ENCODE assay signal across 13 cellular contexts in genomic region chr1:42692461-42692860, GRCh38. TPM values are rescaled to one million over a fixed set of nuclear protein-coding genes. Genes with fewer than 3 reads are reported as not detected.
A peak's percentile ranks its signal among the peaks of the same experiment; 100 is the strongest.
DNase-seq lines count a peak whose midpoint lies in the region; ATAC-seq and TF ChIP-seq lines count a peak whose summit lies in the region.
"Had no signal": no experiment of that assay in that cellular context is flagged by ENCODE, and none has a peak within 500 bp of the region (broad histone marks: within the 10 kb centered on the region; RNA-seq: fewer than 3 reads in every experiment).

No MANE protein-coding gene starts in this region.

- H3K9me3 ChIP-seq in PC-9 (ENCODE audit: insufficient read depth, low read depth) (no peaks in the 10 kb centered on the region), gastrocnemius medialis (no peaks in the 10 kb centered on the region)

- peaks cover 54% of the 10 kb centered on the region for H3K36me3 Mint-ChIP-seq in HFFc6 (ENCODE audit: low read depth)
- no peaks in the 10 kb centered on the region for H3K36me3 Mint-ChIP-seq in glutamatergic neuron (ENCODE audit: unreplicated experiment)
- peaks cover 42% of the 10 kb centered on the region for H3K36me3 Mint-ChIP-seq in osteocyte (ENCODE audit: unreplicated experiment)

- H3K4me3 Mint-ChIP-seq in HFFc6 (no peak overlapping the region), glutamatergic neuron (ENCODE audit: unreplicated experiment) (peak overlapping the region; percentile 50), osteocyte (ENCODE audit: unreplicated experiment) (no peak overlapping the region)
- H3K4me3 Mint-ChIP-seq: natural killer cell treated with Interleukin-12 subunit alpha and Interleukin-12 subunit beta and Interleukin-15 and Interleukin-18, amount 100 ng/mL, for 72 hours had no signal

- H3K4me3 ChIP-seq in PC-9, result peak overlapping the region; percentile 26; the same call in 1 of the 2 replicates
- H3K4me3 ChIP-seq in gastrocnemius medialis, result no peak overlapping the region
- H3K4me3 ChIP-seq: SK-N-MC had no signal

- peaks cover 98% of the 10 kb centered on the region for H4K20me1 ChIP-seq in PC-9 (ENCODE audit: insufficient read depth)

- H3K4me1 ChIP-seq in PC-9 (replicated peaks; ENCODE audit: insufficient read depth), result peaks cover 56% of the 10 kb centered on the region
- peaks cover 45 to 54% of the 10 kb centered on the region in 2 donors for H3K4me1 ChIP-seq in gastrocnemius medialis

- peak overlapping the region; percentile 72 for H3K4me2 ChIP-seq in PC-9

- H3F3A ChIP-seq in PC-9 (ENCODE audit: insufficient read depth, low read depth), result peaks cover 26% of the 10 kb centered on the region

- H3K27ac ChIP-seq in PC-9 (peak overlapping the region; percentile 56), gastrocnemius medialis (no peak overlapping the region)
- H3K27ac ChIP-seq: SK-N-MC had no signal

- BruUV-seq in PC-9 (replicated peaks; lab: Mats Ljungman, UMichigan), result no TSS peak

- no peaks in the 10 kb centered on the region for H3K9me2 ChIP-seq in PC-9 (ENCODE audit: insufficient read depth)

- H3K27me3 ChIP-seq in PC-9 (ENCODE audit: insufficient read depth, low read depth) (no peaks in the 10 kb centered on the region), gastrocnemius medialis (no peaks in the 10 kb centered on the region)

- DNase-seq in HFFc6 (no peak), PC-9 (peak; percentile 15 to 66), glutamatergic neuron (no peak), osteocyte (ENCODE audit: extremely low spot score, unreplicated experiment) (no peak), GF-D8 (lab: John Stamatoyannopoulos, UW) (no peak), gastrocnemius medialis (no peak), T-helper 9 cell (no peak)
- DNase-seq: amniotic stem cell, DMS 273 treated with DMSO at 0.1 percent for 48 hours, NCI-H748 treated with DMSO at 0.1 percent for 48 hours had no signal

- H3K79me2 ChIP-seq in PC-9 (ENCODE audit: low read depth), result peaks cover 100% of the 10 kb centered on the region

- intact Hi-C loops in PC-9 (cut with micrococcal nuclease; ENCODE audit: unreplicated experiment) (loop anchor here (10.0 kb wide), 1 partner anchor 548 kb away; no protein-coding TSS in a partner anchor), gastrocnemius medialis (cut with DNase I; ENCODE audit: low total_unique reads) (no loop called here)

- TF ChIP-seq POLR2A in gastrocnemius medialis (IDR thresholded peaks at IDR 0.05), result no peak

- H3K4me1 Mint-ChIP-seq in HFFc6 (ENCODE audit: low read depth) (peaks cover 76% of the 10 kb centered on the region), glutamatergic neuron (ENCODE audit: low read depth, unreplicated experiment) (peaks cover 34% of the 10 kb centered on the region), osteocyte (ENCODE audit: unreplicated experiment) (peaks cover 41% of the 10 kb centered on the region)

- CTCF ChIA-PET in PC-9 (lab: Charles Lee), result interaction anchor here (0.7 kb wide), 1 partner anchor 235 kb away, joined by 3 read pairs; no protein-coding TSS in a partner anchor

- no peak overlapping the region for H2AFZ ChIP-seq in PC-9

- H3K9me3 Mint-ChIP-seq in HFFc6 (no peaks in the 10 kb centered on the region), glutamatergic neuron (ENCODE audit: unreplicated experiment) (peaks cover 2% of the 10 kb centered on the region), osteocyte (ENCODE audit: unreplicated experiment) (no peaks in the 10 kb centered on the region)
- H3K9me3 Mint-ChIP-seq: natural killer cell treated with Interleukin-12 subunit alpha and Interleukin-12 subunit beta and Interleukin-15 and Interleukin-18, amount 100 ng/mL, for 72 hours had no signal

- in situ Hi-C loops in gastrocnemius medialis (cut with MboI; ENCODE audit: low sequenced_read_pairs in 4 of 4), result no loop called here

- no peak for ATAC-seq in gastrocnemius medialis
- ATAC-seq: natural killer cell treated with Interleukin-12 subunit alpha and Interleukin-12 subunit beta and Interleukin-15 and Interleukin-18, amount 100 ng/mL, for 72 hours had no signal

- peak overlapping the region; percentile 20; the same call in 1 of the 2 replicates for H3K27ac Mint-ChIP-seq in HFFc6
- H3K27ac Mint-ChIP-seq in glutamatergic neuron (ENCODE audit: unreplicated experiment), result peak overlapping the region; percentile 78
- peak overlapping the region; percentile 3 for H3K27ac Mint-ChIP-seq in osteocyte (ENCODE audit: unreplicated experiment)

- POLR2A ChIA-PET in PC-9 (lab: Charles Lee; ENCODE audit: unreplicated experiment), result interaction anchor here (0.6 to 0.7 kb wide), 6 partner anchors 10 to 1499 kb away, joined by 3 to 8 read pairs (median 4); partner anchors contain the start of gene YBX1

- H3K36me3 ChIP-seq in PC-9 (ENCODE audit: low read depth), result peaks cover 67% of the 10 kb centered on the region
- peaks cover 2 to 14% of the 10 kb centered on the region in 2 donors for H3K36me3 ChIP-seq in gastrocnemius medialis

- TF ChIP-seq CTCF in HFFc6 (IDR thresholded peaks at IDR 0.05), result no peak
- TF ChIP-seq CTCF in PC-9 (conservative IDR thresholded peaks at IDR 0.05), result no peak
- TF ChIP-seq CTCF in glutamatergic neuron (IDR thresholded peaks at IDR 0.05; ENCODE audit: partially characterized antibody, unreplicated experiment), result no peak
- TF ChIP-seq CTCF in osteocyte (IDR thresholded peaks at IDR 0.05), result no peak
- TF ChIP-seq CTCF in gastrocnemius medialis (IDR thresholded peaks at IDR 0.05 in 4 of 5, conservative IDR thresholded peaks at IDR 0.05 in 1 of 5), result no peak

- H3K27me3 Mint-ChIP-seq in HFFc6 (ENCODE audit: insufficient read depth) (no peaks in the 10 kb centered on the region), glutamatergic neuron (ENCODE audit: unreplicated experiment) (no peaks in the 10 kb centered on the region), osteocyte (ENCODE audit: unreplicated experiment) (no peaks in the 10 kb centered on the region)
- H3K27me3 Mint-ChIP-seq: natural killer cell treated with Interleukin-12 subunit alpha and Interleukin-12 subunit beta and Interleukin-15 and Interleukin-18, amount 100 ng/mL, for 72 hours had no signal

RNA-seq across cellular contexts. Expression of gene YBX1, which starts 10.2 kb away (rescaled TPM):
- total RNA-seq in HFFc6 (2021; fragmentation: NEBNext Ultra II Directional; extraction: Animal tissue kit (Norgen Biotek cat#: 25700)), result 100 to 1,000 TPM; 736 to 879 (median 836) TPM
- 656 and 1,130 TPM in 2 replicates for total RNA-seq in PC-9 (2021)
- total RNA-seq in glutamatergic neuron (ENCODE audit: unreplicated experiment), result 531 TPM
- total RNA-seq in osteocyte, result 529 and 538 TPM in 2 replicates
- 1,000 to 10,000 TPM in 2 of 4 donors, 100 to 1,000 TPM in 2; 861 to 1,251 (median 1,022) TPM for total RNA-seq in gastrocnemius medialis

RNA-seq across cellular contexts. Expression of gene PPIH, which starts 34.2 kb away (rescaled TPM):
- total RNA-seq in HFFc6 (2021; fragmentation: NEBNext Ultra II Directional; extraction: Animal tissue kit (Norgen Biotek cat#: 25700)), result 10 to 100 TPM; 30.0 to 45.6 (median 40.0) TPM
- total RNA-seq in PC-9 (2021) (82.7 and 102 TPM in 2 replicates), glutamatergic neuron (ENCODE audit: unreplicated experiment) (22.6 TPM), osteocyte (26.7 and 30.2 TPM in 2 replicates), gastrocnemius medialis (10 to 100 TPM in 1 of 4 donors, 1 to 10 TPM in 3; 6.1 to 13.6 (median 7.1) TPM)

RNA-seq across cellular contexts. Expression of gene CLDN19, which starts 47.6 kb away (rescaled TPM):
- not detected for total RNA-seq in HFFc6 (2021; fragmentation: NEBNext Ultra II Directional; extraction: Animal tissue kit (Norgen Biotek cat#: 25700))
- total RNA-seq in PC-9 (2021) (not detected in 2 replicates), glutamatergic neuron (ENCODE audit: unreplicated experiment) (not detected), osteocyte (not detected in 2 replicates), gastrocnemius medialis (under 1 TPM in 2 of 4 donors, not detected in 2; 0.20 to 0.59 TPM)
- total RNA-seq: M059J; natural killer cell treated with Interleukin-12 subunit alpha and Interleukin-12 subunit beta and Interleukin-15 and Interleukin-18, amount 100 ng/mL, for 72 hours had no signal

Comparison
In these comparisons a context has a peak if more than half of its experiments do, and no peak if none do; other contexts are left out.
1. DNase-seq: peak in PC-9 (2 of 2); none in HFFc6 (single experiment), glutamatergic neuron (single experiment), osteocyte (single experiment), GF-D8 (single experiment), gastrocnemius medialis (0 of 2) and T-helper 9 cell (single experiment).
2. H3K27ac Mint-ChIP-seq: peak in every context shown above with its lines; median percentile 78 in glutamatergic neuron; 20 in HFFc6; 3 in osteocyte.